Comparison of ENCODE assay signal across 18 cellular contexts in genomic region chr21:31515253-31515652, GRCh38.
DNase-seq lines count a peak whose midpoint lies in the region; FAIRE-seq and TF ChIP-seq lines count a peak whose summit lies in the region.
"Had no signal": no experiment of that assay in that cellular context is flagged by ENCODE, and none has a peak within 500 bp of the region (broad histone marks: within the 10 kb centered on the region; RNA-seq: fewer than 3 reads in every experiment).

No MANE protein-coding gene starts in this region.

- H3K14ac ChIP-seq in H1 (ENCODE audit: insufficient read length) = no peak overlapping the region
- no peak overlapping the region for H3K14ac ChIP-seq in neuronal stem cell (ENCODE audit: low read length)

- POLR2A ChIA-PET in H1 (lab: Charles Lee; ENCODE audit: partially characterized antibody) = interaction anchor here (0.6 to 1.9 kb wide), 3 partner anchors 9 to 277 kb away, joined by 3 to 5 read pairs (median 4); no protein-coding TSS in a partner anchor

- H2BK15ac ChIP-seq in H1 (ENCODE audit: low read length) (no peak overlapping the region), neuronal stem cell (ENCODE audit: low read length) (peak overlapping the region; percentile 54)

- H2AK5ac ChIP-seq in H1 (ENCODE audit: low read depth, low read length) (peak overlapping the region; percentile 60; the same call in 1 of the 2 replicates), neuronal stem cell (ENCODE audit: low read depth, low read length) (peak overlapping the region; percentile 72)

- no peak for TF ChIP-seq CTCF in VCaP (conservative IDR thresholded peaks at IDR 0.05)
- TF ChIP-seq CTCF in H1 (IDR thresholded peaks at IDR 0.05; ENCODE audit: control extremely low read depth in 1 of 3, insufficient read depth in 1 of 3, low read depth in 1 of 3, low read length in 3 of 3) = no peak

- H3K23ac ChIP-seq in H1 (ENCODE audit: insufficient read length) = no peak overlapping the region
- no peak overlapping the region for H3K23ac ChIP-seq in neuronal stem cell (ENCODE audit: low read depth, low read length, poor library complexity)

- H2BK120ac ChIP-seq in H1 (replicated peaks; ENCODE audit: low read depth, low read length) (peak overlapping the region; percentile 40), neuronal stem cell (ENCODE audit: low read depth, low read length) (no peak overlapping the region)

- TF ChIP-seq RAD21 in H1 (IDR thresholded peaks at IDR 0.05 in 1 of 2, conservative IDR thresholded peaks at IDR 0.05 in 1 of 2; ENCODE audit: low read depth in 2 of 2, low read length in 2 of 2) = no peak

- peak overlapping the region in 1 of 4 experiments; percentile 16; a peak in 1 of 8 replicates for H3K4me3 ChIP-seq in H1 (ENCODE audit: extremely low read depth in 1 of 4, insufficient read depth in 2 of 4, low read depth in 3 of 4, low read length in 4 of 4)
- H3K4me3 ChIP-seq in neuronal stem cell (ENCODE audit: low read length in 2 of 2) = no peak overlapping the region
- H3K4me3 ChIP-seq: HAP-1 had no signal

- no peak for FAIRE-seq in H1 (lab: Jason Lieb, UNC)
- FAIRE-seq: GM18507 had no signal

- H2BK5ac ChIP-seq in H1 (ENCODE audit: low read depth, low read length) = no peak overlapping the region
- no peak overlapping the region for H2BK5ac ChIP-seq in neuronal stem cell (ENCODE audit: low read length)

- no peak for TF ChIP-seq POLR2A in H1 (IDR thresholded peaks at IDR 0.05; ENCODE audit: control extremely low read depth in 1 of 2, low read depth in 2 of 2, low read length in 2 of 2)

- H4K5ac ChIP-seq in H1 (ENCODE audit: insufficient read length, low read depth, low read length) = peak overlapping the region; percentile 7

- peak overlapping the region; percentile 90; the same call in 1 of the 2 replicates for H2BK20ac ChIP-seq in H1 (ENCODE audit: low read length)

- H3K4me1 ChIP-seq in H1 (replicated peaks in 1 of 4; ENCODE audit: control insufficient read depth in 3 of 4, insufficient read depth in 4 of 4, low read length in 3 of 4) = peaks cover 0 to 9% (median 5%) of the 10 kb centered on the region in 4 experiments; a peak in 5 of 7 replicates
- peaks cover 2 to 11% of the 10 kb centered on the region in 2 donors for H3K4me1 ChIP-seq in neuronal stem cell (ENCODE audit: control insufficient read depth in 2 of 2, insufficient read depth in 1 of 2, low read depth in 1 of 2, low read length in 2 of 2)
- H3K4me1 ChIP-seq: HAP-1 had no signal

- in situ Hi-C loops in G401 (cut with HindIII; ENCODE audit: low sequenced_read_pairs) = no loop called here

- H3K79me2 ChIP-seq in H1 (ENCODE audit: control insufficient read depth in 1 of 2, insufficient read depth in 2 of 2, low read length in 2 of 2) = peaks cover 0 to 34% of the 10 kb centered on the region in 2 experiments; a peak in 2 of 4 replicates

- TF ChIP-seq EP300 in H1 (IDR thresholded peaks at IDR 0.05; ENCODE audit: borderline replicate concordance in 1 of 2, low read depth in 2 of 2, low read length in 2 of 2) = no peak

- H3K9ac ChIP-seq in H1 (replicated peaks in 1 of 4; ENCODE audit: extremely low read depth in 1 of 4, low read depth in 3 of 4, low read length in 3 of 4) (no peak overlapping the region), neuronal stem cell (ENCODE audit: low read depth, low read length, poor library complexity) (no peak overlapping the region)
- H3K9ac ChIP-seq: SK-N-SH had no signal

- H3K56ac ChIP-seq in H1 (replicated peaks; ENCODE audit: insufficient read length, low read depth, low read length) = no peak overlapping the region

- no peaks in the 10 kb centered on the region for H3K9me3 ChIP-seq in H1 (ENCODE audit: insufficient read depth in 2 of 2, low read depth in 1 of 2, low read length in 1 of 2)
- no peaks in the 10 kb centered on the region for H3K9me3 ChIP-seq in neuronal stem cell (replicated peaks in 1 of 2; ENCODE audit: control insufficient read depth in 2 of 2, insufficient read depth in 1 of 2, low read depth in 1 of 2, low read length in 2 of 2)
- H3K9me3 ChIP-seq: HAP-1, SK-N-SH had no signal

- H3K18ac ChIP-seq in H1 (ENCODE audit: extremely low read depth, low read length) (peak overlapping the region; percentile 56; the same call in 1 of the 2 replicates), neuronal stem cell (ENCODE audit: low read length) (peak overlapping the region; percentile 88)

- H2BK12ac ChIP-seq in H1 (ENCODE audit: low read depth, low read length) (peak overlapping the region; percentile 39; the same call in 1 of the 2 replicates), neuronal stem cell (ENCODE audit: low read length) (no peak overlapping the region)

- CTCF ChIA-PET in H1 (lab: Charles Lee; ENCODE audit: partially characterized antibody) = interaction anchor here (0.8 to 3.1 kb wide), 9 partner anchors 15 to 168 kb away, joined by 3 to 11 read pairs (median 4); no protein-coding TSS in a partner anchor

- H4K8ac ChIP-seq in H1 (ENCODE audit: extremely low read depth, insufficient read depth, low read length) (no peak overlapping the region), neuronal stem cell (ENCODE audit: low read depth, low read length) (no peak overlapping the region)

- peak overlapping the region; percentile 47 for H4K91ac ChIP-seq in H1 (replicated peaks; ENCODE audit: insufficient read length, low read length)
- no peak overlapping the region for H4K91ac ChIP-seq in neuronal stem cell (ENCODE audit: low read depth, low read length, poor library complexity)

- peak; percentile 7 for DNase-seq in G401 (ENCODE audit: low spot score)
- no peak for DNase-seq in H1 (ENCODE audit: low read depth in 1 of 2, low spot score in 2 of 2)
- no peak for DNase-seq in neuronal stem cell (ENCODE audit: low spot score)
- no peak for DNase-seq in HUDEP-2 (lab: John Stamatoyannopoulos, UW; ENCODE audit: unreplicated experiment in 76 of 76)
- DNase-seq in NCI-H345 treated with DMSO at 0.1 percent for 48 hours (lab: John Stamatoyannopoulos, UW; ENCODE audit: unreplicated experiment) = no peak
- DNase-seq in NCI-H1092 (lab: John Stamatoyannopoulos, UW) = no peak
- DNase-seq: DMS79 treated with DMSO at 0.1 percent for 48 hours; KBM-7; MV-4-11; NCI-H1105 treated with DMSO at 0.1 percent for 48 hours; NCI-H1930; NK-92 treated with Interleukin-12 subunit alpha and Interleukin-12 subunit beta, amount 100 ng/mL, for 24 hours; PC-3 had no signal

- no peak overlapping the region for H2AFZ ChIP-seq in H1 (ENCODE audit: low read length)
- peak overlapping the region; percentile 72 for H2AFZ ChIP-seq in neuronal stem cell (ENCODE audit: low read length)

- H3K27ac ChIP-seq in VCaP (peak overlapping the region; percentile 77), H1 (ENCODE audit: low read depth, low read length) (no peak overlapping the region), neuronal stem cell (replicated peaks; ENCODE audit: low read length) (no peak overlapping the region)
- H3K27ac ChIP-seq: 22Rv1 had no signal

- no peaks in the 10 kb centered on the region for H4K20me1 ChIP-seq in H1 (replicated peaks in 1 of 2; ENCODE audit: control insufficient read depth in 1 of 2, insufficient read depth in 2 of 2, low read length in 2 of 2)

- H3K4ac ChIP-seq in H1 (replicated peaks; ENCODE audit: insufficient read length, low read depth, low read length) = no peak overlapping the region
- no peak overlapping the region for H3K4ac ChIP-seq in neuronal stem cell (ENCODE audit: low read length)

- peak overlapping the region; percentile 42 to 60; a peak in 2 of 4 replicates for H3K4me2 ChIP-seq in H1 (ENCODE audit: insufficient read depth in 1 of 2, low read depth in 2 of 2, low read length in 2 of 2)
- no peak overlapping the region for H3K4me2 ChIP-seq in neuronal stem cell (ENCODE audit: insufficient read depth, low read length, poor library complexity, severe bottlenecking)
- H3K4me2 ChIP-seq: SK-N-SH had no signal

- no peaks in the 10 kb centered on the region for H3K36me3 ChIP-seq in H1 (ENCODE audit: control insufficient read depth in 2 of 4, insufficient read depth in 4 of 4, low read length in 3 of 4)
- peaks cover 0 to 11% of the 10 kb centered on the region in 2 donors for H3K36me3 ChIP-seq in neuronal stem cell (replicated peaks in 1 of 2; ENCODE audit: control insufficient read depth in 2 of 2, insufficient read depth in 2 of 2, low read length in 2 of 2)
- H3K36me3 ChIP-seq: HAP-1 had no signal

- H3K23me2 ChIP-seq in H1 (ENCODE audit: low read depth, low read length) = no peaks in the 10 kb centered on the region

- H3K27me3 ChIP-seq in H1 (replicated peaks in 1 of 4; ENCODE audit: control insufficient read depth in 3 of 4, extremely low read depth in 1 of 4, insufficient read depth in 3 of 4, low read length in 3 of 4) (no peaks in the 10 kb centered on the region), neuronal stem cell (ENCODE audit: control insufficient read depth in 3 of 3, insufficient read depth in 3 of 3, low read depth in 1 of 3, low read length in 3 of 3) (no peaks in the 10 kb centered on the region)

- 86% methylated on average over 2 of the region's 2 CpGs; no CpG with 5 or more reads in 1 of the 2 experiments for WGBS in H1 (ENCODE audit: extremely low coverage in 1 of 2, insufficient coverage in 1 of 2, insufficient read length in 1 of 2, insufficient replicate concordance in 2 of 2, low coverage in 1 of 2, low lambda C conversion rate in 2 of 2, missing lambda C conversion rate in 1 of 2), 2 experiments
- no CpG with 5 or more reads among the region's 2 CpGs for WGBS in neuronal stem cell (ENCODE audit: extremely low coverage in 2 of 2, insufficient read length in 2 of 2, insufficient replicate concordance in 1 of 2), 2 donors

- 0 out of 2 replicates have a peak, but pooled peaks cover 3% of the 10 kb centered on the region for H3K79me1 ChIP-seq in H1 (ENCODE audit: low read depth, low read length)
- H3K79me1 ChIP-seq in neuronal stem cell (ENCODE audit: low read depth, low read length) = no peaks in the 10 kb centered on the region

TF ChIP-seq in H1, 55 proteins besides CTCF, POLR2A, EP300 and RAD21 (continues in another document):
- TF ChIP-seq JUN (IDR thresholded peaks at IDR 0.05; ENCODE audit: low read depth, low read length) = no peak
- TF ChIP-seq YY1 (IDR thresholded peaks at IDR 0.05; ENCODE audit: low read depth, low read length) = no peak
- TF ChIP-seq ASH2L (IDR thresholded peaks at IDR 0.05; ENCODE audit: low read length) = no peak
- TF ChIP-seq EGR1 (IDR thresholded peaks at IDR 0.05; ENCODE audit: borderline replicate concordance, low read depth, low read length) = no peak
- no peak for TF ChIP-seq CHD2 (IDR thresholded peaks at IDR 0.05; ENCODE audit: low read length)
- TF ChIP-seq SP1 (IDR thresholded peaks at IDR 0.05; ENCODE audit: low read depth, low read length) = no peak
- no peak for TF ChIP-seq SP2 (IDR thresholded peaks at IDR 0.05; ENCODE audit: low read length)
- no peak for TF ChIP-seq SIN3A (conservative IDR thresholded peaks at IDR 0.05 in 1 of 2, IDR thresholded peaks at IDR 0.05 in 1 of 2; ENCODE audit: low read depth in 1 of 2, low read length in 2 of 2)
- TF ChIP-seq GABPA (IDR thresholded peaks at IDR 0.05; ENCODE audit: borderline replicate concordance, insufficient read depth, low read length) = no peak
- no peak for TF ChIP-seq HDAC2 (IDR thresholded peaks at IDR 0.05; ENCODE audit: borderline replicate concordance in 1 of 2, low read depth in 2 of 2, low read length in 2 of 2)
- no peak for TF ChIP-seq POU5F1 (IDR thresholded peaks at IDR 0.05; ENCODE audit: low read depth, low read length)
- no peak for TF ChIP-seq PHF8 (conservative IDR thresholded peaks at IDR 0.05; ENCODE audit: low read depth, low read length)
